Comparison of ENCODE assay signal across 8 cellular contexts in genomic region chr4:174522183-174523002, GRCh38. TPM values are rescaled to one million over a fixed set of nuclear protein-coding genes. Genes with fewer than 3 reads are reported as not detected.
DNase-seq lines count a peak whose midpoint lies in the region; TF ChIP-seq lines count a peak whose summit lies in the region.

TSS of gene HPGD (minus strand) at chr4:174522488. CDS start at chr4:174522451, 37 bp downstream.

- peak within 1 kb of the TSS; percentile 51 for H3K9ac ChIP-seq in MM.1S (ENCODE audit: low read length)

- intact Hi-C loops in dorsolateral prefrontal cortex (cut with DNase I) = loop anchor here in 1 of 2 donors (5.0 kb wide), 1 partner anchor 155 kb away; no protein-coding TSS in a partner anchor

- H3K79me2 ChIP-seq in MM.1S (ENCODE audit: low read length) = no peaks in the 10 kb centered on the region

- H3K36me3 ChIP-seq in HAP-1 (replicated peaks) (no peaks in the 10 kb centered on the region), MM.1S (replicated peaks; ENCODE audit: insufficient read depth, low read length) (no peaks in the 10 kb centered on the region)

- H3K4me1 ChIP-seq in HAP-1 = no peaks in the 10 kb centered on the region
- no peaks in the 10 kb centered on the region for H3K4me1 ChIP-seq in MM.1S (ENCODE audit: low read length)

- H2AFZ ChIP-seq in MM.1S (ENCODE audit: low read length) = peak within 1 kb of the TSS; percentile 81

- TF ChIP-seq CTCF in MM.1S (IDR thresholded peaks at IDR 0.05; ENCODE audit: low read length) = no peak
- no peak for TF ChIP-seq CTCF in dorsolateral prefrontal cortex (IDR thresholded peaks at IDR 0.05 in 54 of 56, conservative IDR thresholded peaks at IDR 0.05 in 2 of 56; ENCODE audit: low read depth in 1 of 56, partially characterized antibody in 56 of 56)

- H3K4me2 ChIP-seq in MM.1S (ENCODE audit: low read depth, low read length) = peak within 1 kb of the TSS; percentile 87

- in situ Hi-C loops in HAP-1 (cut with MboI; ENCODE audit: low sequenced_read_pairs) = no loop called here

- peaks cover 5% of the 10 kb centered on the region for H3F3A ChIP-seq in MM.1S (ENCODE audit: insufficient read depth, low read length)

- H3K27me3 ChIP-seq in HAP-1 (ENCODE audit: low read depth) (no peaks in the 10 kb centered on the region), MM.1S (replicated peaks; ENCODE audit: insufficient read depth, low read length) (no peaks in the 10 kb centered on the region), dorsolateral prefrontal cortex (peaks cover 0 to 51% (median 10%) of the 10 kb centered on the region in 45 donors)

- peak within 1 kb of the TSS; percentile 40; the same call in 1 of the 2 replicates for H3K27ac ChIP-seq in MM.1S (ENCODE audit: low read length)
- peak within 1 kb of the TSS in 1 of 59 donors; percentile 22 for H3K27ac ChIP-seq in dorsolateral prefrontal cortex

- H4K20me1 ChIP-seq in MM.1S (ENCODE audit: insufficient read depth, low read length) = no peaks in the 10 kb centered on the region

- peak; percentile 33 for DNase-seq in ELR (ENCODE audit: low read depth)
- peak; percentile 50 to 77 for DNase-seq in HAP-1 (ENCODE audit: low spot score in 2 of 2)
- peak; percentile 76 for DNase-seq in MM.1S
- peak; percentile 34 to 44 for DNase-seq in activated CD4-positive, alpha-beta T cell treated with anti-CD3 and anti-CD28 coated beads for 4 hours
- peak in 3 of 10 donors; percentile 11 to 47 (median 44) for DNase-seq in dorsolateral prefrontal cortex
- DNase-seq in medulla oblongata (ENCODE audit: extremely low spot score) = peak; percentile 9
- DNase-seq in stimulated activated CD8-positive, alpha-beta memory T cell treated with anti-CD3 and anti-CD28 coated beads, Interleukin-15, amount 100 ng/mL, for 4 hours (ENCODE audit: low read depth in 2 of 2) = peak; percentile 18 to 45
- DNase-seq in dermis blood vessel endothelial cell = no peak

- H3K4me3 ChIP-seq in HAP-1 (peak within 1 kb of the TSS; percentile 47), MM.1S (ENCODE audit: low read length) (peak within 1 kb of the TSS; percentile 76), dorsolateral prefrontal cortex (peak within 1 kb of the TSS; percentile 34 to 81 (median 65))

- H3K9me3 ChIP-seq in HAP-1 (no peaks in the 10 kb centered on the region), MM.1S (replicated peaks; ENCODE audit: insufficient read depth, low read length) (no peaks in the 10 kb centered on the region)

- H3K9me2 ChIP-seq in MM.1S (replicated peaks; ENCODE audit: insufficient read depth, low read length) = no peaks in the 10 kb centered on the region

RNA-seq across cellular contexts. Expression of gene HPGD, which starts in this region (rescaled TPM):
- total RNA-seq in dorsolateral prefrontal cortex (1 to 10 TPM in 60 of 120 experiments, under 1 TPM in 53, not detected in 7; 0.13 to 4.6 (median 1.1) TPM), dermis blood vessel endothelial cell (0.19 and 0.51 TPM in 2 replicates)
